In genomic region chr4:171639540-171639939, GRCh38 we compare ENCODE assay signal across 12 cellular contexts.
DNase-seq lines count a peak whose midpoint lies in the region; ATAC-seq and TF ChIP-seq lines count a peak whose summit lies in the region.
"Had no signal": no experiment of that assay in that cellular context is flagged by ENCODE, and none has a peak within 500 bp of the region (broad histone marks: within the 10 kb centered on the region; RNA-seq: fewer than 3 reads in every experiment).

No MANE protein-coding gene starts in this region.

- H3K27me3 ChIP-seq in BLaER1 (no peaks in the 10 kb centered on the region), suprapubic skin (no peaks in the 10 kb centered on the region), neuronal stem cell (ENCODE audit: control insufficient read depth in 3 of 3, insufficient read depth in 3 of 3, low read depth in 1 of 3, low read length in 3 of 3) (no peaks in the 10 kb centered on the region)
- H3K27me3 ChIP-seq: brain microvascular endothelial cell, uterus had no signal

- no peak for TF ChIP-seq POLR2A in suprapubic skin (IDR thresholded peaks at IDR 0.05)

- TF ChIP-seq EP300 in suprapubic skin (IDR thresholded peaks at IDR 0.05), result no peak

- H3K27ac ChIP-seq in BLaER1 (peak overlapping the region; percentile 22; the same call in 1 of the 2 replicates), suprapubic skin (no peak overlapping the region), neuronal stem cell (replicated peaks; ENCODE audit: low read length) (no peak overlapping the region)
- H3K27ac ChIP-seq: brain microvascular endothelial cell, uterus had no signal

- no peaks in the 10 kb centered on the region for H3K79me1 ChIP-seq in neuronal stem cell (ENCODE audit: low read depth, low read length)

- intact Hi-C loops in left ventricle myocardium superior (cut with micrococcal nuclease), result no loop called here

- H2BK5ac ChIP-seq in neuronal stem cell (ENCODE audit: low read length), result no peak overlapping the region

- H3K36me3 ChIP-seq in BLaER1 (no peaks in the 10 kb centered on the region; the same call in 1 of the 2 replicates), suprapubic skin (no peaks in the 10 kb centered on the region), neuronal stem cell (replicated peaks in 1 of 2; ENCODE audit: control insufficient read depth in 2 of 2, insufficient read depth in 2 of 2, low read length in 2 of 2) (no peaks in the 10 kb centered on the region)
- H3K36me3 ChIP-seq: brain microvascular endothelial cell, uterus had no signal

- peak; percentile 95 for ATAC-seq in HG02840 (IDR thresholded peaks at IDR 0.05; ENCODE audit: low FRiP score, unreplicated experiment)
- ATAC-seq in left ventricle myocardium superior, result no peak

- H2BK15ac ChIP-seq in neuronal stem cell (ENCODE audit: low read length), result no peak overlapping the region

- H3K4ac ChIP-seq in neuronal stem cell (ENCODE audit: low read length), result no peak overlapping the region

- H3K4me3 ChIP-seq in BLaER1, result no peak overlapping the region; the same call in 1 of the 2 replicates
- H3K4me3 ChIP-seq in suprapubic skin, result no peak overlapping the region
- no peak overlapping the region for H3K4me3 ChIP-seq in neuronal stem cell (ENCODE audit: low read length in 2 of 2)
- H3K4me3 ChIP-seq: uterus had no signal

- no peak overlapping the region for H2AFZ ChIP-seq in neuronal stem cell (ENCODE audit: low read length)

- H2AK5ac ChIP-seq in neuronal stem cell (ENCODE audit: low read depth, low read length), result no peak overlapping the region

- H4K8ac ChIP-seq in neuronal stem cell (ENCODE audit: low read depth, low read length), result no peak overlapping the region

- peak overlapping the region; percentile 36 for H3K4me2 ChIP-seq in BLaER1
- H3K4me2 ChIP-seq in neuronal stem cell (ENCODE audit: insufficient read depth, low read length, poor library complexity, severe bottlenecking), result no peak overlapping the region

- H3K14ac ChIP-seq in neuronal stem cell (ENCODE audit: low read length), result no peak overlapping the region

- H3K23ac ChIP-seq in neuronal stem cell (ENCODE audit: low read depth, low read length, poor library complexity), result no peak overlapping the region

- no peak overlapping the region for H4K91ac ChIP-seq in neuronal stem cell (ENCODE audit: low read depth, low read length, poor library complexity)

- DNase-seq in GM19240 (ENCODE audit: insufficient read length, low spot score), result peak; percentile 5
- peak; percentile 10 for DNase-seq in HT1080 (ENCODE audit: low read depth)
- no peak for DNase-seq in left ventricle myocardium superior
- DNase-seq in superior temporal gyrus (ENCODE audit: extremely low spot score), result no peak
- no peak for DNase-seq in suprapubic skin (ENCODE audit: low spot score in 2 of 2)
- no peak for DNase-seq in neuronal stem cell (ENCODE audit: low spot score)
- DNase-seq: activated CD4-positive, alpha-beta T cell treated with anti-CD3 and anti-CD28 coated beads for 48 hours; NCI-H1048; uterus had no signal

- H3K18ac ChIP-seq in neuronal stem cell (ENCODE audit: low read length), result no peak overlapping the region

- no peak for TF ChIP-seq CTCF in suprapubic skin (IDR thresholded peaks at IDR 0.05)

- no peak overlapping the region for H2BK12ac ChIP-seq in neuronal stem cell (ENCODE audit: low read length)

- H3K9me3 ChIP-seq in BLaER1 (peaks cover 9% of the 10 kb centered on the region), suprapubic skin (no peaks in the 10 kb centered on the region), neuronal stem cell (replicated peaks in 1 of 2; ENCODE audit: control insufficient read depth in 2 of 2, insufficient read depth in 1 of 2, low read depth in 1 of 2, low read length in 2 of 2) (no peaks in the 10 kb centered on the region)
- H3K9me3 ChIP-seq: uterus had no signal

- H4K20me1 ChIP-seq in BLaER1, result no peaks in the 10 kb centered on the region

- no peak overlapping the region for H3K9ac ChIP-seq in BLaER1
- no peak overlapping the region for H3K9ac ChIP-seq in neuronal stem cell (ENCODE audit: low read depth, low read length, poor library complexity)

- H3K4me1 ChIP-seq in BLaER1 (peaks cover 55% of the 10 kb centered on the region), suprapubic skin (no peaks in the 10 kb centered on the region), neuronal stem cell (ENCODE audit: control insufficient read depth in 2 of 2, insufficient read depth in 1 of 2, low read depth in 1 of 2, low read length in 2 of 2) (no peaks in the 10 kb centered on the region)
- H3K4me1 ChIP-seq: uterus had no signal

- H2BK120ac ChIP-seq in neuronal stem cell (ENCODE audit: low read depth, low read length), result no peak overlapping the region

- 67% methylated on average over 5 of the region's 5 CpGs for WGBS in suprapubic skin
- no CpG with 5 or more reads among the region's 5 CpGs for WGBS in neuronal stem cell (ENCODE audit: extremely low coverage in 2 of 2, insufficient read length in 2 of 2, insufficient replicate concordance in 1 of 2), 2 donors

Comparison
In these comparisons a context has a peak if more than half of its experiments do, and no peak if none do; other contexts are left out.
1. DNase-seq: peak in GM19240 (single experiment) and HT1080 (single experiment); none in left ventricle myocardium superior (single experiment), superior temporal gyrus (single experiment), suprapubic skin (0 of 2) and neuronal stem cell (single experiment).